Comparison of ENCODE assay signal across 20 cellular contexts in the genomic region with DNA sequence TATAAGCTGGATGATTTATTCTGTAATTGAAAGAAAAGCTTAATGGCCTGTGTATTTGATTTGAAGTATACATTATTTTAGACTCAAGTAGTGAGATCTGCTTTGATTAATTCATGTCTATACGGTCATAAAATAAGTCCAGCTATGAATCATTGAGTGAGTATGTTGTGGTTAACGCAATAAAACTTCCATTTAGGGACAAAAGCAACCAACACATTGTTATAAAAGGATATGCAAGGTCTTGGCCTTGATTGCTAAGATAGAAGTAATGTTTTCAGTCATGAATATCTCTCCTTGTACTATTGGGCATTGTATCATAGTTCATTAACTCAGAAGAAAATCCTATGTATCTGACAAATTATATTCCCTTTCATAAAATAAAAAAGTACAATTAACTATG.
A peak's percentile ranks its signal among the peaks of the same experiment; 100 is the strongest.
DNase-seq lines count a peak whose midpoint lies in the region; ATAC-seq and TF ChIP-seq lines count a peak whose summit lies in the region.
"Had no signal": no experiment of that assay in that cellular context is flagged by ENCODE, and none has a peak within 500 bp of the region (broad histone marks: within the 10 kb centered on the region; RNA-seq: fewer than 3 reads in every experiment).

No MANE protein-coding gene starts in this region.

- TF ChIP-seq POLR2A in suprapubic skin (IDR thresholded peaks at IDR 0.05) = no peak

- CTCF ChIA-PET in AG04449 (lab: Yijun Ruan, JAX) = no interaction called here

- peaks cover 0 to 4% (median 0%) of the 10 kb centered on the region in 3 donors for H3K36me3 Mint-ChIP-seq in naive thymus-derived CD8-positive, alpha-beta T cell

- H3K4me3 Mint-ChIP-seq in naive thymus-derived CD8-positive, alpha-beta T cell = no peak overlapping the region
- H3K4me3 Mint-ChIP-seq: GM23338 had no signal

- H3K9me3 Mint-ChIP-seq in naive thymus-derived CD8-positive, alpha-beta T cell = peaks cover 0 to 11% (median 5%) of the 10 kb centered on the region in 9 donors

- POLR2A ChIA-PET in AG04449 (lab: Yijun Ruan, JAX) = no interaction called here
- POLR2A ChIA-PET in naive thymus-derived CD8-positive, alpha-beta T cell (lab: Charles Lee) = no interaction called here

- no peak for ATAC-seq in naive thymus-derived CD8-positive, alpha-beta T cell
- ATAC-seq in HG03175 (IDR thresholded peaks at IDR 0.05; ENCODE audit: unreplicated experiment) = no peak
- ATAC-seq: GM23338, HepG2, left cardiac atrium had no signal

- DNase-seq in AG04449 (ENCODE audit: low read depth, low spot score) (peak; percentile 49), HS-27A (ENCODE audit: low read depth) (peak; percentile 75), astrocyte of the cerebellum (ENCODE audit: low read depth) (peak; percentile 73), glomerular endothelial cell (ENCODE audit: extremely low read depth, low read depth, low spot score) (peak; percentile 36), NCI-H2107 (lab: John Stamatoyannopoulos, UW) (no peak), suprapubic skin (ENCODE audit: low spot score in 2 of 2) (no peak)
- DNase-seq in naive thymus-derived CD8-positive, alpha-beta T cell = no peak
- DNase-seq: activated naive CD4-positive, alpha-beta T cell treated with anti-CD3 and anti-CD28 coated beads, Interleukin-2, amount 50 U/mL, for 16 hours; colonic mucosa; DND-41; left cardiac atrium; NCI-H1436 treated with DMSO at 0.1 percent for 48 hours; NCI-H748 treated with DMSO at 0.1 percent for 48 hours; stimulated activated naive CD4-positive, alpha-beta T cell treated with Interleukin-2 at 50 U/mL for 16 hours had no signal

- no peak for TF ChIP-seq EP300 in suprapubic skin (IDR thresholded peaks at IDR 0.05)

- no peaks in the 10 kb centered on the region for H3K36me3 ChIP-seq in suprapubic skin
- H3K36me3 ChIP-seq: BLaER1, colonic mucosa, right atrium auricular region had no signal

- H3K4me1 ChIP-seq in suprapubic skin = no peaks in the 10 kb centered on the region
- H3K4me1 ChIP-seq: BLaER1, colonic mucosa, right atrium auricular region had no signal

- TF ChIP-seq CTCF in AG04449 (IDR thresholded peaks at IDR 0.05; ENCODE audit: insufficient read depth, low read length, missing control alignments) (no peak), astrocyte of the cerebellum (IDR thresholded peaks at IDR 0.05; ENCODE audit: low read depth, low read length, missing control alignments) (no peak), suprapubic skin (IDR thresholded peaks at IDR 0.05) (no peak)

- no peak overlapping the region for H3K27ac Mint-ChIP-seq in naive thymus-derived CD8-positive, alpha-beta T cell
- H3K27ac Mint-ChIP-seq: GM23338 had no signal

- WGBS in suprapubic skin = 72% methylated on average over 2 of the region's 2 CpGs

- H3K4me3 ChIP-seq in AG04449 (ENCODE audit: low read depth, low read length) = no peak overlapping the region
- no peak overlapping the region for H3K4me3 ChIP-seq in astrocyte of the cerebellum (ENCODE audit: low read depth, low read length)
- H3K4me3 ChIP-seq in suprapubic skin = no peak overlapping the region
- H3K4me3 ChIP-seq: BLaER1, colonic mucosa, GM23338, right atrium auricular region had no signal

- H3K9me3 ChIP-seq in suprapubic skin = no peaks in the 10 kb centered on the region
- H3K9me3 ChIP-seq: BLaER1, colonic mucosa, right atrium auricular region had no signal

- H3K27me3 Mint-ChIP-seq in naive thymus-derived CD8-positive, alpha-beta T cell = no peaks in the 10 kb centered on the region

- no peak overlapping the region for H3K27ac ChIP-seq in suprapubic skin
- H3K27ac ChIP-seq: BLaER1, colonic mucosa, right atrium auricular region, VCaP had no signal

- H3K4me1 Mint-ChIP-seq in naive thymus-derived CD8-positive, alpha-beta T cell = no peaks in the 10 kb centered on the region
- H3K4me1 Mint-ChIP-seq: GM23338 had no signal

- in situ Hi-C loops in astrocyte of the cerebellum (cut with HindIII; ENCODE audit: low sequenced_read_pairs) = no loop called here

- H3K27me3 ChIP-seq in suprapubic skin = no peaks in the 10 kb centered on the region
- H3K27me3 ChIP-seq: BLaER1, colonic mucosa, right atrium auricular region had no signal

Comparison
In these comparisons a context has a peak if more than half of its experiments do, and no peak if none do; other contexts are left out.
1. DNase-seq: peak in AG04449 (single experiment), HS-27A (single experiment), astrocyte of the cerebellum (single experiment) and glomerular endothelial cell (single experiment); none in NCI-H2107 (single experiment), naive thymus-derived CD8-positive, alpha-beta T cell (0 of 10) and suprapubic skin (0 of 2).